26 cellular contexts compared by ENCODE assay signal in genomic region chr12:56229082-56229481, GRCh38. TPM values are rescaled to one million over a fixed set of nuclear protein-coding genes. Genes with fewer than 3 reads are reported as not detected.
"Had no signal": no experiment of that assay in that cellular context is flagged by ENCODE, and none has a peak within 500 bp of the region (broad histone marks: within the 10 kb centered on the region; RNA-seq: fewer than 3 reads in every experiment).

No MANE protein-coding gene starts in this region.

- H3K36me3 ChIP-seq: neutrophil, pancreas, thoracic aorta had no signal

- H3K4me3 ChIP-seq: coronary artery, esophagus squamous epithelium, gastrocnemius medialis, thoracic aorta, upper lobe of right lung had no signal

- H3K27me3 ChIP-seq: esophagus squamous epithelium, gastrocnemius medialis, neutrophil, pancreas, upper lobe of right lung had no signal

- H3K27ac ChIP-seq: coronary artery, esophagus squamous epithelium, gastrocnemius medialis, neutrophil, thoracic aorta, upper lobe of right lung had no signal

- H3K9me3 ChIP-seq: esophagus squamous epithelium, gastrocnemius medialis, neutrophil, pancreas, thoracic aorta, upper lobe of right lung had no signal

- DNase-seq: activated CD4-positive, alpha-beta T cell treated with anti-CD3 and anti-CD28 coated beads for 48 hours; activated CD4-positive, CD25-positive, alpha-beta regulatory T cell; activated CD8-positive, alpha-beta memory T cell treated with anti-CD3 and anti-CD28 coated beads, Interleukin-2, amount 10 ng/mL, durations not matched to agents 7 days and 5 days; activated CD8-positive, alpha-beta T cell treated with anti-CD3 and anti-CD28 coated beads for 36 hours; activated effector memory CD4-positive, alpha-beta T cell treated with anti-CD3 and anti-CD28 coated beads, Interleukin-2, amount 50 U/mL, for 16 hours; activated naive CD4-positive, alpha-beta T cell treated with anti-CD3 and anti-CD28 coated beads, Interleukin-2, amount 10 ng/mL, durations not matched to agents 7 days and 5 days; activated T-cell treated with anti-CD3 and anti-CD28 coated beads for 4 hours; amygdala; cerebellar nuclear complex; esophagus squamous epithelium; gastrocnemius medialis; hypothalamus; left ventricle myocardium superior; mammary epithelial cell; midbrain; natural killer cell; pancreas; T-helper 1 cell; upper lobe of right lung had no signal

- FAIRE-seq: pancreas, small intestine had no signal

- ATAC-seq: activated CD8-positive, alpha-beta memory T cell treated with anti-CD3 and anti-CD28 coated beads, Interleukin-2, amount 10 ng/mL, durations not matched to agents 7 days and 5 days; activated CD8-positive, alpha-beta T cell treated with anti-CD3 and anti-CD28 coated beads for 36 hours; gastrocnemius medialis; left ventricle myocardium superior; natural killer cell; sciatic nerve; stimulated activated memory B cell treated with anti-CD40 and anti-IgM and Interleukin-4, amounts not matched to agents 10 μg/mL and 1 μg/mL and 100 μg/mL, for 72 hours; upper lobe of right lung had no signal

RNA-seq across cellular contexts. Expression of gene SLC39A5, which starts 0.8 kb away (rescaled TPM):
- total RNA-seq: left ventricle myocardium superior, pulmonary artery endothelial cell, thoracic aorta had no signal
- polyA plus RNA-seq: mammary epithelial cell had no signal
